Comparison of ENCODE assay signal across 9 cellular contexts in genomic region chr1:25731148-25731547, GRCh38.
"Had no signal": no experiment of that assay in that cellular context is flagged by ENCODE, and none has a peak within 500 bp of the region (broad histone marks: within the 10 kb centered on the region; RNA-seq: fewer than 3 reads in every experiment).

No MANE protein-coding gene starts in this region.

- H3K36me3 Mint-ChIP-seq: type B pancreatic cell had no signal

- H3K27ac Mint-ChIP-seq: endodermal cell, type B pancreatic cell had no signal

- H3K36me3 ChIP-seq: breast epithelium, left ventricle myocardium inferior, right atrium auricular region had no signal

- H3K9ac ChIP-seq: SK-N-SH had no signal

- H3K4me3 ChIP-seq: breast epithelium, left ventricle myocardium inferior, right atrium auricular region, smooth muscle cell had no signal

- DNase-seq: dermis blood vessel endothelial cell, endodermal cell, left ventricle myocardium inferior, SK-N-SH had no signal

- H3K4me1 ChIP-seq: breast epithelium had no signal

- H3K9me3 Mint-ChIP-seq: endodermal cell, type B pancreatic cell had no signal

- FAIRE-seq: keratinocyte had no signal

- H3K27ac ChIP-seq: breast epithelium, right atrium auricular region had no signal

- H3K4me3 Mint-ChIP-seq: endodermal cell, type B pancreatic cell had no signal

- H3K9me3 ChIP-seq: breast epithelium, left ventricle myocardium inferior, right atrium auricular region, SK-N-SH had no signal
